ENCODE assay signal across 12 cellular contexts in the genomic region with DNA sequence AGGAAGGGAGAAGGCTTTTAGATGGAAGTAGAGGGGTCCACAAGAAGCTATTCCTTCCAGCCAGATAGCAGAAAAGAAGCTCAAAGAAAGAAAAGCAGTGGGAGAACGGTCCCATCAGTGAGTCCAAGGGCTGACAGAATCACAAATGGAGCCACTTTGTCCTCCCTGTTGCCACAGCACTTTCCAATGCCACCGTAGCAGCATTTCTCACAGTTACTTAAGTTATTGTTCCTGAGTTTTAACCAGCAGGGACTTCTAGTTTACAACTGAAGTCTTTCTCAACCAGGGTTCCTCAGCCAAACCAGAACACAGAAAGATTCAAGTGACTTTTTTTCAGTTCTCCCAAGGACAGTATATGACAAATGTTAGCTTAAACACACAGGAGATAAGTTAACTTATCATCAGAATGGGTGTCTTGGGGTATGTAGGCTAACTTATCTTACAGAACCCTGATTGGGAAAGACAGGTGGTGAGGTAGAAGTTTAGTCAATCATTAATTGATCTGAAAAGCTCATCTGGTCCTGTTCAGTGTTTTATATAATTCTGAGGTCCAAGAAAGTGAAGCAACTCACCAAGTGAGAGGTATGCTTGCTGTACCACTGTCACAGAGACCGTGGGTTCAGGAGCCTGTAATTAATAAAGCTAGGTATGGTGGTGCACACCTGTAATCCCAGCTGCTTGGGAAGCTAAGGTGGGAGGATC.
"Had no signal": no experiment of that assay in that cellular context is flagged by ENCODE, and none has a peak within 500 bp of the region (broad histone marks: within the 10 kb centered on the region; RNA-seq: fewer than 3 reads in every experiment).

No MANE protein-coding gene starts in this region.

- H3K4me1 ChIP-seq: ascending aorta, breast epithelium, gastrocnemius medialis, neural progenitor cell, sigmoid colon, thyroid gland had no signal

- DNase-seq: cortex of kidney, gastrocnemius medialis, left ventricle myocardium inferior, mucosa of descending colon, naive B cell, sigmoid colon, spleen, thyroid gland had no signal

- H3K27ac ChIP-seq: ascending aorta, breast epithelium, gastrocnemius medialis, left ventricle myocardium inferior, neural progenitor cell, sigmoid colon, spleen, thyroid gland had no signal

- H3K4me3 Mint-ChIP-seq: neural progenitor cell; T-helper 1 cell treated with Interleukin-12 subunit alpha and Interleukin-12 subunit beta and Interleukin-4 antibody, amounts not matched to agents 30 μg/mL and 1 μg/mL, for 36 hours had no signal

- H3K27me3 Mint-ChIP-seq: naive B cell had no signal

- H3K4me3 ChIP-seq: ascending aorta, breast epithelium, gastrocnemius medialis, left ventricle myocardium inferior, mucosa of descending colon, neural progenitor cell, sigmoid colon, spleen, thyroid gland had no signal

- H3K4me2 ChIP-seq: neural progenitor cell had no signal

- H3K4me1 Mint-ChIP-seq: neural progenitor cell had no signal

- H3K36me3 ChIP-seq: neural progenitor cell had no signal

- H3K9me3 Mint-ChIP-seq: naive B cell; neural progenitor cell; T-helper 1 cell treated with Interleukin-12 subunit alpha and Interleukin-12 subunit beta and Interleukin-4 antibody, amounts not matched to agents 30 μg/mL and 1 μg/mL, for 36 hours had no signal

- H3K27me3 ChIP-seq: ascending aorta, breast epithelium, gastrocnemius medialis, neural progenitor cell, sigmoid colon, spleen, thyroid gland had no signal

- H3K9me3 ChIP-seq: ascending aorta, breast epithelium, gastrocnemius medialis, left ventricle myocardium inferior, mucosa of descending colon, sigmoid colon, spleen, thyroid gland had no signal

- H3K27ac Mint-ChIP-seq: neural progenitor cell had no signal
